In genomic region chr2:72788756-72789155, GRCh38 we compare ENCODE assay signal across 18 cellular contexts. TPM values are rescaled to one million over a fixed set of nuclear protein-coding genes. Genes with fewer than 3 reads are reported as not detected.
DNase-seq lines count a peak whose midpoint lies in the region; ATAC-seq and TF ChIP-seq lines count a peak whose summit lies in the region.
"Had no signal": no experiment of that assay in that cellular context is flagged by ENCODE, and none has a peak within 500 bp of the region (broad histone marks: within the 10 kb centered on the region; RNA-seq: fewer than 3 reads in every experiment).

No MANE protein-coding gene starts in this region.

- H3K36me3 ChIP-seq in adipocyte (ENCODE audit: control insufficient read depth, insufficient read depth, low read length, severe bottlenecking) = no peaks in the 10 kb centered on the region
- H3K36me3 ChIP-seq: prostate gland had no signal

- TF ChIP-seq CTCF in fibroblast of the aortic adventitia (IDR thresholded peaks at IDR 0.05; ENCODE audit: insufficient read depth, low read length) (no peak), omental fat pad (IDR thresholded peaks at IDR 0.05) (no peak)

- H3K9me3 ChIP-seq in adipocyte (ENCODE audit: control insufficient read depth, low read length) = peaks cover 4% of the 10 kb centered on the region
- H3K9me3 ChIP-seq: mucosa of descending colon, prostate gland had no signal

- DNase-seq in EH (ENCODE audit: low read depth) (peak; percentile 73), adipocyte (ENCODE audit: low read depth) (peak; percentile 76), fibroblast of the aortic adventitia (ENCODE audit: low read depth) (peak; percentile 87), omental fat pad (ENCODE audit: low spot score) (no peak), NCI-H82 treated with DMSO at 0.1 percent for 48 hours (lab: John Stamatoyannopoulos, UW; ENCODE audit: unreplicated experiment) (no peak), HK-2 (ENCODE audit: unreplicated experiment) (no peak), NCI-H1436 treated with DMSO at 0.1 percent for 48 hours (lab: John Stamatoyannopoulos, UW) (no peak)
- no peak for DNase-seq in activated naive CD4-positive, alpha-beta T cell treated with anti-CD3 and anti-CD28 coated beads, Interleukin-2, amount 50 U/mL, for 16 hours
- DNase-seq: activated CD4-positive, alpha-beta T cell treated with anti-CD3 and anti-CD28 coated beads, Interleukin-2, amount 50 U/mL, for 4 hours; GDM1; mucosa of descending colon; NCI-H1048; NCI-H446; stimulated activated CD4-positive, alpha-beta T cell treated with anti-CD3 and anti-CD28 coated beads, Interleukin-4, amount 100 ng/mL, for 1 hour; stimulated activated naive B cell treated with anti-CD40 and anti-IgM and Interleukin-4, amounts not matched to agents 10 μg/mL and 1 μg/mL and 100 μg/mL, for 72 hours had no signal

- H3K4me3 ChIP-seq in adipocyte (ENCODE audit: low read length) = no peak overlapping the region
- H3K4me3 ChIP-seq in fibroblast of the aortic adventitia (ENCODE audit: low read depth, low read length) = no peak overlapping the region
- H3K4me3 ChIP-seq: mucosa of descending colon, prostate gland had no signal

- H3K9ac ChIP-seq in adipocyte (ENCODE audit: low read length) = no peak overlapping the region

- H3K27me3 ChIP-seq in adipocyte (replicated peaks; ENCODE audit: control insufficient read depth, insufficient read depth, low read length) = no peaks in the 10 kb centered on the region

- ATAC-seq in omental fat pad (ENCODE audit: low FRiP score) = peak; percentile 93
- ATAC-seq: activated T-helper 17 cell treated with anti-CD3 and anti-CD28 coated beads, Interleukin-2, amount 50 U/mL, for 72 hours; HCT116; mucosa of descending colon; stimulated activated naive B cell treated with anti-CD40 and anti-IgM and Interleukin-4, amounts not matched to agents 10 μg/mL and 1 μg/mL and 100 μg/mL, for 72 hours had no signal

- H3K4me1 ChIP-seq in adipocyte (ENCODE audit: control insufficient read depth, insufficient read depth, low read length) = peaks cover 16% of the 10 kb centered on the region
- H3K4me1 ChIP-seq: prostate gland had no signal

RNA-seq across cellular contexts. Expression of gene EXOC6B, which starts 37.1 kb away (rescaled TPM):
- total RNA-seq in fibroblast of the aortic adventitia (ENCODE audit: low replicate concordance) (28.4 and 30.2 TPM in 2 replicates), omental fat pad (10 to 100 TPM; 25.6 to 38.3 (median 30.1) TPM)

Comparison
In these comparisons a context has a peak if more than half of its experiments do, and no peak if none do; other contexts are left out.
1. DNase-seq: peak in EH (single experiment), adipocyte (single experiment) and fibroblast of the aortic adventitia (single experiment); none in omental fat pad (single experiment), NCI-H82 treated with DMSO at 0.1 percent for 48 hours (single experiment), HK-2 (single experiment), activated naive CD4-positive, alpha-beta T cell treated with anti-CD3 and anti-CD28 coated beads, Interleukin-2, amount 50 U/mL, for 16 hours (single experiment) and NCI-H1436 treated with DMSO at 0.1 percent for 48 hours (single experiment).